8 cellular contexts compared by ENCODE assay signal in the genomic region with DNA sequence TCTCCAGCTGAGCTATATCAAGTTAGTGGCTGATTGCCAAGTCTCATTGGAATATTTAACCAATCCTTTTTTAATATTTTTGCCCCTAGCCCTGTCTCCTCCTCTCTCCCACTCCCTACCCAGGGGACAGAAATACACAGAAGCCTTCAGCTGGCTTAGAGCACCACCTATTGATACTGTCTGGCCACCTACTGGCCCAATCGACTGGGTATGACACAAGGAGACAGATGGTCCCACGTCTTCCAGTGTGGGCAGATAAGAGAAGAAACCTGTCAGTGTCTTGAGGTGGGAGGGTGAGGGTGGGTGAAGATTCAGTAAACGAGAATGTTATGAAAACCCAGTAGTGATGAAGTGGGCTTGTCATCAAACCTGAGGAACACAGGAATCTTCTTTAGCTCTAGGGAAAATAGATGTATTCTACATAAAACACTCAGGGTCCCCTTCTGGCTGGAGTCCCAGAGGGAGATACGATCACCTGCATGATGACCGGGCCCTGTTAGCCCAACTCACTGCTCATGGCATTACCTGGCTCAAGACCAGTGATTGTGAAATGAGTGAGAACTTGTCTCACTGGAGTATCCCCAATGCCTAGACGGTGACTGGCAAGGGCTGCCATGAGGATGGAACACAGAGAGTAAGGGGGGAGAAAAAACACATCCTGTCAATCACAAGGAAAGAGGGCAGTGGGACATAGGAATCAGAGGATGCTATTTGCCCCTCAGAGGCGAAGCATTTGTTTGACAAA. TPM values are rescaled to one million over a fixed set of nuclear protein-coding genes. Genes with fewer than 3 reads are reported as not detected.
DNase-seq lines count a peak whose midpoint lies in the region; ATAC-seq and TF ChIP-seq lines count a peak whose summit lies in the region.

No MANE protein-coding gene starts in this region.

- peak in 4 of 5 donors; percentile 22 to 59 (median 28) for DNase-seq in CD8-positive, alpha-beta memory T cell
- DNase-seq in HFFc6: no peak
- peak in 28 of 34 experiments; percentile 6 to 46 (median 26) for DNase-seq in T-cell
- peak; percentile 66 for DNase-seq in fibroblast of peridontal ligament (ENCODE audit: extremely low read depth)
- no peak for DNase-seq in osteocyte (ENCODE audit: extremely low spot score, unreplicated experiment)
- no peak for DNase-seq in SKM-1 treated with dmso at 0.1 percent for 144 hours (lab: John Stamatoyannopoulos, UW; ENCODE audit: unreplicated experiment)
- DNase-seq in HPDE6-E6E7 (ENCODE audit: extremely low spot score): no peak
- no peak for DNase-seq in NCI-H1436 treated with DMSO at 0.1 percent for 48 hours (lab: John Stamatoyannopoulos, UW)

- peak; percentile 70 for TF ChIP-seq CTCF in HFFc6 (IDR thresholded peaks at IDR 0.05)
- peak; percentile 76 for TF ChIP-seq CTCF in osteocyte (IDR thresholded peaks at IDR 0.05)

- H3K27me3 ChIP-seq in CD8-positive, alpha-beta memory T cell (ENCODE audit: insufficient read depth, low read length, poor library complexity, severe bottlenecking): no peaks in the 10 kb centered on the region

- peak overlapping the region; percentile 64 for H3K27ac ChIP-seq in CD8-positive, alpha-beta memory T cell (ENCODE audit: low read depth, low read length)

- peak in 2 of 4 experiments; percentile 50 to 55 for ATAC-seq in T-cell (replicated peaks in 1 of 4)

- no peaks in the 10 kb centered on the region for H3K9me3 ChIP-seq in CD8-positive, alpha-beta memory T cell (ENCODE audit: low read length)

- peaks cover 3 to 54% (median 5%) of the 10 kb centered on the region in 3 donors for H3K36me3 Mint-ChIP-seq in CD8-positive, alpha-beta memory T cell
- H3K36me3 Mint-ChIP-seq in HFFc6 (ENCODE audit: low read depth) (peaks cover 11% of the 10 kb centered on the region), T-cell (peaks cover 31% of the 10 kb centered on the region), osteocyte (ENCODE audit: unreplicated experiment) (peaks cover 38% of the 10 kb centered on the region)

- peaks cover 0 to 6% of the 10 kb centered on the region in 2 donors for H3K27me3 Mint-ChIP-seq in CD8-positive, alpha-beta memory T cell
- no peaks in the 10 kb centered on the region; the same call in 1 of the 2 replicates for H3K27me3 Mint-ChIP-seq in HFFc6 (ENCODE audit: insufficient read depth)
- no peaks in the 10 kb centered on the region for H3K27me3 Mint-ChIP-seq in T-cell
- H3K27me3 Mint-ChIP-seq in osteocyte (ENCODE audit: unreplicated experiment): no peaks in the 10 kb centered on the region

- POLR2A ChIA-PET in CD8-positive, alpha-beta memory T cell (lab: Charles Lee): interaction anchor here (1.0 to 2.7 kb wide), 4 partner anchors 42 to 251 kb away, joined by 3 to 25 read pairs (median 16); a partner anchor contains a TSS
- POLR2A ChIA-PET in T-cell (lab: Charles Lee): interaction anchor here in 1 of 2 donors (0.6 kb wide), 1 partner anchor 11 kb away, joined by 4 read pairs; no protein-coding TSS in a partner anchor

- CTCF ChIA-PET in CD8-positive, alpha-beta memory T cell (lab: Charles Lee): interaction anchor here (0.8 to 9.2 kb wide), 26 partner anchors 12 to 447 kb away, joined by 3 to 196 read pairs (median 4); a partner anchor contains a TSS
- CTCF ChIA-PET in T-cell (lab: Charles Lee): interaction anchor here (0.5 to 6.5 kb wide), 14 partner anchors 10 to 350 kb away, joined by 3 to 154 read pairs (median 8); no protein-coding TSS in a partner anchor

- H3K36me3 ChIP-seq in CD8-positive, alpha-beta memory T cell (ENCODE audit: insufficient read depth, low read length): peaks cover 21% of the 10 kb centered on the region

- H3K4me3 ChIP-seq in CD8-positive, alpha-beta memory T cell (ENCODE audit: low read length): no peak overlapping the region

- peak overlapping the region in 4 of 7 donors; percentile 23 to 63 (median 44) for H3K4me3 Mint-ChIP-seq in CD8-positive, alpha-beta memory T cell
- H3K4me3 Mint-ChIP-seq in HFFc6 (no peak overlapping the region), T-cell (no peak overlapping the region), osteocyte (ENCODE audit: unreplicated experiment) (no peak overlapping the region)

- H3K4me1 Mint-ChIP-seq in CD8-positive, alpha-beta memory T cell: peaks cover 29 to 35% (median 32%) of the 10 kb centered on the region in 3 donors
- H3K4me1 Mint-ChIP-seq in HFFc6 (ENCODE audit: low read depth) (0 out of 2 replicates have a peak, but pooled peaks cover 12% of the 10 kb centered on the region), T-cell (peaks cover 24 to 36% (median 33%) of the 10 kb centered on the region in 3 donors), osteocyte (ENCODE audit: unreplicated experiment) (no peaks in the 10 kb centered on the region)

- H3K27ac Mint-ChIP-seq in CD8-positive, alpha-beta memory T cell: peak overlapping the region; percentile 78 to 99 (median 92)
- H3K27ac Mint-ChIP-seq in HFFc6 (no peak overlapping the region), T-cell (no peak overlapping the region), osteocyte (ENCODE audit: unreplicated experiment) (no peak overlapping the region)

- peaks cover 22% of the 10 kb centered on the region for H3K4me1 ChIP-seq in CD8-positive, alpha-beta memory T cell (ENCODE audit: insufficient read depth, low read length)

- H3K9me3 Mint-ChIP-seq in CD8-positive, alpha-beta memory T cell: no peaks in the 10 kb centered on the region
- no peaks in the 10 kb centered on the region for H3K9me3 Mint-ChIP-seq in HFFc6
- no peaks in the 10 kb centered on the region for H3K9me3 Mint-ChIP-seq in T-cell
- no peaks in the 10 kb centered on the region for H3K9me3 Mint-ChIP-seq in osteocyte (ENCODE audit: unreplicated experiment)

RNA-seq across cellular contexts. Expression of a gene that starts 26.7 kb away (rescaled TPM):
- total RNA-seq in CD8-positive, alpha-beta memory T cell: 10 to 100 TPM; 60.3 to 63.3 TPM
- 4.8 TPM for polyA plus RNA-seq in CD8-positive, alpha-beta memory T cell
- total RNA-seq in HFFc6 (2021; fragmentation: NEBNext Ultra II Directional; extraction: Animal tissue kit (Norgen Biotek cat#: 25700)): 10 to 100 TPM; 32.2 to 37.6 (median 34.8) TPM
- total RNA-seq in T-cell: 10 to 100 TPM; 22.0 to 28.7 (median 25.7) TPM
- total RNA-seq in osteocyte: 43.2 and 49.5 TPM in 2 replicates

RNA-seq across cellular contexts. Expression of a gene that starts 27.1 kb away (rescaled TPM):
- total RNA-seq in CD8-positive, alpha-beta memory T cell: 100 to 1,000 TPM; 140 to 155 TPM
- polyA plus RNA-seq in CD8-positive, alpha-beta memory T cell: 44.1 TPM
- 10 to 100 TPM; 59.5 to 75.4 (median 69.3) TPM for total RNA-seq in HFFc6 (2021; fragmentation: NEBNext Ultra II Directional; extraction: Animal tissue kit (Norgen Biotek cat#: 25700))
- total RNA-seq in T-cell: 100 to 1,000 TPM; 145 to 153 (median 151) TPM
- 70.9 and 71.8 TPM in 2 replicates for total RNA-seq in osteocyte

Comparison
In these comparisons a context has a peak if more than half of its experiments do, and no peak if none do; other contexts are left out.
1. DNase-seq: peak in CD8-positive, alpha-beta memory T cell (4 of 5), T-cell (28 of 34) and fibroblast of peridontal ligament (single experiment); none in HFFc6 (single experiment), osteocyte (single experiment), SKM-1 treated with dmso at 0.1 percent for 144 hours (single experiment), HPDE6-E6E7 (single experiment) and NCI-H1436 treated with DMSO at 0.1 percent for 48 hours (single experiment).
2. H3K27ac Mint-ChIP-seq: peak in CD8-positive, alpha-beta memory T cell (8 of 8); none in HFFc6 (single experiment), T-cell (0 of 2) and osteocyte (single experiment).
3. H3K4me3 Mint-ChIP-seq: peak in CD8-positive, alpha-beta memory T cell (4 of 7); none in HFFc6 (single experiment), T-cell (0 of 3) and osteocyte (single experiment).